25 cellular contexts compared by ENCODE assay signal in genomic region chr3:17798000-17798399, GRCh38. TPM values are rescaled to one million over a fixed set of nuclear protein-coding genes. Genes with fewer than 3 reads are reported as not detected.
DNase-seq lines count a peak whose midpoint lies in the region; ATAC-seq and TF ChIP-seq lines count a peak whose summit lies in the region.
"Had no signal": no experiment of that assay in that cellular context is flagged by ENCODE, and none has a peak within 500 bp of the region (broad histone marks: within the 10 kb centered on the region; RNA-seq: fewer than 3 reads in every experiment).

No MANE protein-coding gene starts in this region.

- no peak overlapping the region for H2AK5ac ChIP-seq in IMR-90 (ENCODE audit: low read depth, low read length)

- no peak for TF ChIP-seq RAD21 in IMR-90 (IDR thresholded peaks at IDR 0.05; ENCODE audit: low read length)

- H3K36me3 Mint-ChIP-seq in activated CD4-positive, alpha-beta T cell treated with anti-CD3 and anti-CD28 coated beads, Interleukin-2, amount 10 ng/mL, durations not matched to agents 24 days and 14 days (ENCODE audit: low read depth): peaks cover 7% of the 10 kb centered on the region
- H3K36me3 Mint-ChIP-seq: CD8-positive, alpha-beta memory T cell had no signal

- no peaks in the 10 kb centered on the region for H4K20me1 ChIP-seq in IMR-90 (ENCODE audit: insufficient read depth, low read length)

- DNase-seq in activated CD4-positive, alpha-beta T cell treated with anti-CD3 and anti-CD28 coated beads, Interleukin-2, amount 10 ng/mL, durations not matched to agents 24 days and 14 days: peak; percentile 46
- no peak for DNase-seq in activated CD4-positive, alpha-beta T cell treated with anti-CD3 and anti-CD28 coated beads for 48 hours
- DNase-seq in IMR-90 (no peak), WERI-Rb-1 (peak; percentile 22), iPS-NIHi7 (ENCODE audit: extremely low spot score) (peak; percentile 67), esophagus squamous epithelium (lab: John Stamatoyannopoulos, UW) (no peak), T-helper 9 cell (no peak), islet precursor cell (no peak)
- DNase-seq: activated B cell treated with CpG ODN at 0.5 μM for 24 hours; activated CD4-positive, alpha-beta memory T cell treated with anti-CD3 and anti-CD28 coated beads, Interleukin-2, amount 10 ng/mL, durations not matched to agents 7 days and 5 days; activated effector memory CD4-positive, alpha-beta T cell treated with Interleukin-2 at 50 U/mL for 16 hours; activated T-cell treated with anti-CD3 and anti-CD28 coated beads for 4 hours; body of pancreas; CD8-positive, alpha-beta memory T cell; DMS79; head of caudate nucleus; left ventricle myocardium inferior; MV-4-11; naive B cell; NCI-H187; NCI-H2171 treated with DMSO at 0.1 percent for 48 hours; NCI-H524 treated with DMSO at 0.1 percent for 48 hours; occipital lobe; T1000 had no signal

- TF ChIP-seq POLR2A in IMR-90 (IDR thresholded peaks at IDR 0.05; ENCODE audit: low read depth, low read length): no peak
- no peak for TF ChIP-seq POLR2A in esophagus squamous epithelium (IDR thresholded peaks at IDR 0.05)

- peak overlapping the region; percentile 33 for H2AFZ ChIP-seq in IMR-90 (replicated peaks; ENCODE audit: low read length, poor library complexity)

- H3K4me1 ChIP-seq in IMR-90 (ENCODE audit: control insufficient read depth, insufficient read depth, low read length): no peaks in the 10 kb centered on the region
- H3K4me1 ChIP-seq in esophagus squamous epithelium: no peaks in the 10 kb centered on the region
- H3K4me1 ChIP-seq: body of pancreas, left ventricle myocardium inferior had no signal

- H3K9me3 Mint-ChIP-seq in activated CD4-positive, alpha-beta T cell treated with anti-CD3 and anti-CD28 coated beads, Interleukin-2, amount 10 ng/mL, durations not matched to agents 24 days and 14 days: peaks cover 8% of the 10 kb centered on the region
- H3K9me3 Mint-ChIP-seq: activated CD4-positive, alpha-beta memory T cell treated with anti-CD3 and anti-CD28 coated beads, Interleukin-2, amount 10 ng/mL, durations not matched to agents 7 days and 5 days had no signal

- H3K36me3 ChIP-seq in IMR-90 (ENCODE audit: control insufficient read depth, insufficient read depth, low read length) (no peaks in the 10 kb centered on the region), WERI-Rb-1 (no peaks in the 10 kb centered on the region), esophagus squamous epithelium (no peaks in the 10 kb centered on the region)
- H3K36me3 ChIP-seq: left ventricle myocardium inferior had no signal

- dilution Hi-C loops in IMR-90 (cut with HindIII; ENCODE audit: low sequenced_read_pairs, unreplicated experiment): no loop called here

- intact Hi-C loops in activated CD4-positive, alpha-beta T cell treated with anti-CD3 and anti-CD28 coated beads, Interleukin-2, amount 10 ng/mL, durations not matched to agents 24 days and 14 days (cut with micrococcal nuclease): no loop called here
- intact Hi-C loops in IMR-90 (cut with micrococcal nuclease) (no loop called here), esophagus squamous epithelium (cut with DNase I) (no loop called here)

- H3K18ac ChIP-seq in IMR-90 (ENCODE audit: low read depth, low read length): no peak overlapping the region

- no peak overlapping the region for H2AK9ac ChIP-seq in IMR-90 (replicated peaks; ENCODE audit: low read depth, low read length, poor library complexity)

- no peak overlapping the region for H3K14ac ChIP-seq in IMR-90 (replicated peaks; ENCODE audit: low read depth, low read length)

- CTCF ChIA-PET in IMR-90 (lab: Yijun Ruan, JAX): interaction anchor here (1.0 kb wide), 1 partner anchor 8 kb away, joined by 3 read pairs; no protein-coding TSS in a partner anchor

- H3K27me3 Mint-ChIP-seq in activated CD4-positive, alpha-beta T cell treated with anti-CD3 and anti-CD28 coated beads, Interleukin-2, amount 10 ng/mL, durations not matched to agents 24 days and 14 days: no peaks in the 10 kb centered on the region
- H3K27me3 Mint-ChIP-seq: activated B cell treated with CpG ODN at 0.5 μM for 24 hours had no signal

- H2BK20ac ChIP-seq in IMR-90 (ENCODE audit: low read depth, low read length): no peak overlapping the region

- peaks cover 2% of the 10 kb centered on the region for H3K4me1 Mint-ChIP-seq in activated CD4-positive, alpha-beta T cell treated with anti-CD3 and anti-CD28 coated beads, Interleukin-2, amount 10 ng/mL, durations not matched to agents 24 days and 14 days
- H3K4me1 Mint-ChIP-seq: activated CD4-positive, alpha-beta memory T cell treated with anti-CD3 and anti-CD28 coated beads, Interleukin-2, amount 10 ng/mL, durations not matched to agents 7 days and 5 days; CD8-positive, alpha-beta memory T cell had no signal

- H3K27ac ChIP-seq in IMR-90 (ENCODE audit: insufficient read depth, low read length): no peak overlapping the region
- no peak overlapping the region for H3K27ac ChIP-seq in WERI-Rb-1
- no peak overlapping the region for H3K27ac ChIP-seq in esophagus squamous epithelium
- H3K27ac ChIP-seq: body of pancreas, left ventricle myocardium inferior, skin epidermis had no signal

- no peak overlapping the region for H2BK5ac ChIP-seq in IMR-90 (ENCODE audit: low read depth, low read length, poor library complexity, severe bottlenecking)

- in situ Hi-C loops in IMR-90 (cut with MboI; ENCODE audit: low sequenced_read_pairs): no loop called here

- H2BK120ac ChIP-seq in IMR-90 (ENCODE audit: low read depth, low read length): no peak overlapping the region

- no peak overlapping the region for H3K4ac ChIP-seq in IMR-90 (ENCODE audit: low read depth, low read length)

- H3K79me1 ChIP-seq in IMR-90 (ENCODE audit: low read depth in 1 of 2, low read length in 2 of 2): no peaks in the 10 kb centered on the region

- no peak overlapping the region for H3K23ac ChIP-seq in IMR-90 (ENCODE audit: low read depth, low read length)

- no peak overlapping the region for H4K8ac ChIP-seq in IMR-90 (ENCODE audit: low read depth in 2 of 2, low read length in 2 of 2)

- no peak overlapping the region for H4K91ac ChIP-seq in IMR-90 (ENCODE audit: insufficient read depth, low read depth, low read length)

- H3K27me3 ChIP-seq in IMR-90 (ENCODE audit: control insufficient read depth, insufficient read depth, low read length) (no peaks in the 10 kb centered on the region; the same call in 1 of the 2 replicates), WERI-Rb-1 (ENCODE audit: insufficient read depth, low read depth, severe bottlenecking) (no peaks in the 10 kb centered on the region), esophagus squamous epithelium (no peaks in the 10 kb centered on the region)
- H3K27me3 ChIP-seq: body of pancreas had no signal

- no peak overlapping the region for H4K5ac ChIP-seq in IMR-90 (ENCODE audit: low read depth, low read length)

- no peak overlapping the region for H3K4me3 Mint-ChIP-seq in activated CD4-positive, alpha-beta T cell treated with anti-CD3 and anti-CD28 coated beads, Interleukin-2, amount 10 ng/mL, durations not matched to agents 24 days and 14 days
- H3K4me3 Mint-ChIP-seq: activated B cell treated with CpG ODN at 0.5 μM for 24 hours; activated CD4-positive, alpha-beta memory T cell treated with anti-CD3 and anti-CD28 coated beads, Interleukin-2, amount 10 ng/mL, durations not matched to agents 7 days and 5 days; CD8-positive, alpha-beta memory T cell; naive B cell had no signal

- ATAC-seq in IMR-90 (ENCODE audit: low read depth): no peak
- ATAC-seq: body of pancreas had no signal

- no peak overlapping the region for H2BK15ac ChIP-seq in IMR-90 (ENCODE audit: low read depth, low read length)

- H3K9me3 ChIP-seq in IMR-90 (ENCODE audit: control insufficient read depth, insufficient read depth, low read length) (no peaks in the 10 kb centered on the region), WERI-Rb-1 (ENCODE audit: severe bottlenecking) (no peaks in the 10 kb centered on the region), esophagus squamous epithelium (no peaks in the 10 kb centered on the region)
- H3K9me3 ChIP-seq: body of pancreas had no signal

- H3K27ac Mint-ChIP-seq in activated CD4-positive, alpha-beta T cell treated with anti-CD3 and anti-CD28 coated beads, Interleukin-2, amount 10 ng/mL, durations not matched to agents 24 days and 14 days: no peak overlapping the region
- H3K27ac Mint-ChIP-seq: activated B cell treated with CpG ODN at 0.5 μM for 24 hours; activated CD4-positive, alpha-beta memory T cell treated with anti-CD3 and anti-CD28 coated beads, Interleukin-2, amount 10 ng/mL, durations not matched to agents 7 days and 5 days; naive B cell had no signal

- no peak for TF ChIP-seq CTCF in IMR-90 (conservative IDR thresholded peaks at IDR 0.05; ENCODE audit: low read depth, low read length)
- TF ChIP-seq CTCF in WERI-Rb-1 (IDR thresholded peaks at IDR 0.05; ENCODE audit: low read depth, low read length): no peak
- no peak for TF ChIP-seq CTCF in esophagus squamous epithelium (IDR thresholded peaks at IDR 0.05)

- no peaks in the 10 kb centered on the region for H3K9me1 ChIP-seq in IMR-90 (ENCODE audit: insufficient read depth, low read length)

- H3K4me3 ChIP-seq in IMR-90 (ENCODE audit: insufficient read depth, low read depth, low read length) (no peak overlapping the region), WERI-Rb-1 (ENCODE audit: low read depth, low read length) (no peak overlapping the region), esophagus squamous epithelium (no peak overlapping the region)
- H3K4me3 ChIP-seq: body of pancreas, left ventricle myocardium inferior, skin epidermis had no signal

- no peak overlapping the region for H3K56ac ChIP-seq in IMR-90 (ENCODE audit: extremely low read depth, insufficient read depth, low read length)

- POLR2A ChIA-PET in IMR-90 (lab: Charles Lee; ENCODE audit: unreplicated experiment): no interaction called here

- H3K4me2 ChIP-seq in IMR-90 (ENCODE audit: low read depth, low read length): no peak overlapping the region

- BruUV-seq in IMR-90 (replicated peaks; lab: Mats Ljungman, UMichigan): no TSS peak

- H3K9ac ChIP-seq in IMR-90 (ENCODE audit: low read depth, low read length): no peak overlapping the region

TF ChIP-seq in IMR-90, 13 proteins besides CTCF, POLR2A, EP300 and RAD21 (continues in another document):
- TF ChIP-seq CHD1 (IDR thresholded peaks at IDR 0.05; ENCODE audit: low read depth, low read length): no peak
- no peak for TF ChIP-seq USF2 (IDR thresholded peaks at IDR 0.05; ENCODE audit: low read depth, low read length)

RNA-seq across cellular contexts. Expression of gene TBC1D5, which starts 55.6 kb away (rescaled TPM):
- 38.5 and 39.0 TPM in 2 replicates for total RNA-seq in activated CD4-positive, alpha-beta T cell treated with anti-CD3 and anti-CD28 coated beads, Interleukin-2, amount 10 ng/mL, durations not matched to agents 24 days and 14 days
- 53.6 and 57.0 TPM in 2 replicates for total RNA-seq in IMR-90 (2012; rRNA removed)
- polyA plus RNA-seq in IMR-90 (2012; rRNA removed): 16.1 and 16.4 TPM in 2 replicates
- polyA plus RNA-seq in IMR-90 (2012; cell fraction: cytosol; rRNA removed): 5.3 and 6.8 TPM in 2 replicates
- polyA plus RNA-seq in IMR-90 (2012; cell fraction: nucleus; rRNA removed; ENCODE audit: low replicate concordance): 5.7 and 10.8 TPM in 2 replicates
- 10 to 100 TPM; 32.8 to 56.1 (median 39.9) TPM for total RNA-seq in esophagus squamous epithelium

Comparison
In these comparisons a context has a peak if more than half of its experiments do, and no peak if none do; other contexts are left out.
1. DNase-seq: peak in activated CD4-positive, alpha-beta T cell treated with anti-CD3 and anti-CD28 coated beads, Interleukin-2, amount 10 ng/mL, durations not matched to agents 24 days and 14 days (single experiment), WERI-Rb-1 (single experiment) and iPS-NIHi7 (single experiment); none in activated CD4-positive, alpha-beta T cell treated with anti-CD3 and anti-CD28 coated beads for 48 hours (single experiment), IMR-90 (single experiment), esophagus squamous epithelium (single experiment), T-helper 9 cell (single experiment) and islet precursor cell (single experiment).